Comparison of ENCODE assay signal across 1 cellular context in genomic region chrX:142499992-142500391, GRCh38.
A peak's percentile ranks its signal among the peaks of the same experiment; 100 is the strongest.
TF ChIP-seq lines count a peak whose summit lies in the region.

No MANE protein-coding gene starts in this region.

TF ChIP-seq in HEK293, 187 proteins besides CTCF, POLR2A, EP300 and RAD21 (continued from another document):
- TF ChIP-seq ZBTB44 (tag by site-specific recombination; IDR thresholded peaks at IDR 0.05) (no peak), ELK4 (IDR thresholded peaks at IDR 0.05; ENCODE audit: borderline replicate concordance, low read depth, low read length) (no peak), ZNF140 (tag by site-specific recombination; IDR thresholded peaks at IDR 0.05) (peak; percentile 40; the same call in 1 of the 2 replicates), ZNF654 (tag by site-specific recombination; IDR thresholded peaks at IDR 0.05; ENCODE audit: low read depth) (peak; percentile 40), ZNF664 (tag by site-specific recombination; IDR thresholded peaks at IDR 0.05) (0 out of 2 replicates have a peak, but pooled peaks have one; percentile 10), ZNF426 (tag by site-specific recombination; IDR thresholded peaks at IDR 0.05) (peak; percentile 88), ZNF266 (tag by site-specific recombination; IDR thresholded peaks at IDR 0.05; ENCODE audit: low read depth) (0 out of 2 replicates have a peak, but pooled peaks have one; percentile 28), ZNF518A (tag by site-specific recombination; conservative IDR thresholded peaks at IDR 0.05; ENCODE audit: low read depth) (peak; percentile 68)
